ENCODE assay signal across 16 cellular contexts in the genomic region with DNA sequence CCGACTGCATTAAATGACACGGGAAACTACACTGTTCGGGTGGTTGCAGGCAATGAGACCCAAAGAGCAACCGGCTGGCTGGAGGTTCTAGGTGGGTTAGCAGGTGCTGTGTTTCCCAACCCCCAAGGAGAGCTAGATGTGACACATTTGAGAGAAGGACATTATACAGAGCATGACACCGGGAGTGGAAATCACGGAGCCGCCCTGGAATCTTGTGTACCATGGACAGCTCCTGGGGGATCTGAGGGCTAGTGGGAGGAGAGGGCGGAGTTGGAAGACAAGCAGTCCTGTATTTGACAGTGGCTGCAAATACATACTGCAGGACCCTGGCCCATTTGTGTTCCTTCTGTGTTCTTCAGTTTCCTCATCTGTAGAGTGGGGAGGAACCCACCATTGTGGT. TPM values are rescaled to one million over a fixed set of nuclear protein-coding genes. Genes with fewer than 3 reads are reported as not detected.
A peak's percentile ranks its signal among the peaks of the same experiment; 100 is the strongest.
DNase-seq lines count a peak whose midpoint lies in the region; ATAC-seq, FAIRE-seq and TF ChIP-seq lines count a peak whose summit lies in the region.
"Had no signal": no experiment of that assay in that cellular context is flagged by ENCODE, and none has a peak within 500 bp of the region (broad histone marks: within the 10 kb centered on the region; RNA-seq: fewer than 3 reads in every experiment).

No MANE protein-coding gene starts in this region.

- H3K9me3 Mint-ChIP-seq in WTC11 (peaks cover 16% of the 10 kb centered on the region), neural crest cell (no peaks in the 10 kb centered on the region)

- TF ChIP-seq POLR2A in GM12892 (IDR thresholded peaks at IDR 0.05; ENCODE audit: low read depth, low read length): no peak

- H3K36me3 Mint-ChIP-seq in WTC11: no peaks in the 10 kb centered on the region
- no peaks in the 10 kb centered on the region for H3K36me3 Mint-ChIP-seq in neural crest cell (ENCODE audit: low read depth)
- H3K36me3 Mint-ChIP-seq: brain had no signal

- H3K27me3 Mint-ChIP-seq in WTC11 (ENCODE audit: low read depth): peaks cover 30% of the 10 kb centered on the region
- peaks cover 80% of the 10 kb centered on the region for H3K27me3 Mint-ChIP-seq in neural crest cell (ENCODE audit: low read depth)

- FAIRE-seq in GM12892 (lab: Jason Lieb, UNC): no peak

- H3K27ac Mint-ChIP-seq in WTC11 (no peak overlapping the region), neural crest cell (ENCODE audit: unreplicated experiment) (no peak overlapping the region)
- H3K27ac Mint-ChIP-seq: brain had no signal

- peak; percentile 78 for ATAC-seq in WTC11

- TF ChIP-seq EP300 in Ishikawa (IDR thresholded peaks at IDR 0.05; ENCODE audit: borderline replicate concordance): no peak

- DNase-seq in ELR (ENCODE audit: low read depth) (peak; percentile 10), WTC11 (ENCODE audit: low spot score) (peak; percentile 68), neural crest cell (ENCODE audit: low read depth, low spot score) (peak; percentile 50), GM12892 (ENCODE audit: insufficient read length) (no peak), NCI-H1694 (lab: John Stamatoyannopoulos, UW) (no peak), NCI-H2081 treated with DMSO at 0.1 percent for 48 hours (lab: John Stamatoyannopoulos, UW) (no peak)
- DNase-seq: activated T-cell treated with anti-CD3 and anti-CD28 coated beads for 4 hours, DMS153, MM.1S, NCI-H69, T-helper 1 cell, thyroid gland had no signal

- TF ChIP-seq RAD21 in Ishikawa (IDR thresholded peaks at IDR 0.05; ENCODE audit: low read depth): no peak

- no peak for TF ChIP-seq CTCF in WTC11 (IDR thresholded peaks at IDR 0.05)
- TF ChIP-seq CTCF in neural crest cell (conservative IDR thresholded peaks at IDR 0.05): no peak

- H3K4me3 Mint-ChIP-seq in WTC11: no peak overlapping the region
- H3K4me3 Mint-ChIP-seq in neural crest cell: no peak overlapping the region

- H3K4me1 Mint-ChIP-seq in WTC11: no peaks in the 10 kb centered on the region
- no peaks in the 10 kb centered on the region for H3K4me1 Mint-ChIP-seq in neural crest cell
- H3K4me1 Mint-ChIP-seq: brain had no signal

- POLR2A ChIA-PET in WTC11 (lab: Charles Lee): interaction anchor here (0.6 kb wide), 1 partner anchor 1144 kb away, joined by 3 read pairs; no protein-coding TSS in a partner anchor

- CTCF ChIA-PET in WTC11 (lab: Charles Lee): interaction anchor here (0.6 to 3.4 kb wide), 6 partner anchors 16 to 180 kb away, joined by 3 to 18 read pairs (median 4); no protein-coding TSS in a partner anchor

TF ChIP-seq in Ishikawa, 13 proteins besides CTCF, POLR2A, EP300 and RAD21:
- TF ChIP-seq, protein P1, sequence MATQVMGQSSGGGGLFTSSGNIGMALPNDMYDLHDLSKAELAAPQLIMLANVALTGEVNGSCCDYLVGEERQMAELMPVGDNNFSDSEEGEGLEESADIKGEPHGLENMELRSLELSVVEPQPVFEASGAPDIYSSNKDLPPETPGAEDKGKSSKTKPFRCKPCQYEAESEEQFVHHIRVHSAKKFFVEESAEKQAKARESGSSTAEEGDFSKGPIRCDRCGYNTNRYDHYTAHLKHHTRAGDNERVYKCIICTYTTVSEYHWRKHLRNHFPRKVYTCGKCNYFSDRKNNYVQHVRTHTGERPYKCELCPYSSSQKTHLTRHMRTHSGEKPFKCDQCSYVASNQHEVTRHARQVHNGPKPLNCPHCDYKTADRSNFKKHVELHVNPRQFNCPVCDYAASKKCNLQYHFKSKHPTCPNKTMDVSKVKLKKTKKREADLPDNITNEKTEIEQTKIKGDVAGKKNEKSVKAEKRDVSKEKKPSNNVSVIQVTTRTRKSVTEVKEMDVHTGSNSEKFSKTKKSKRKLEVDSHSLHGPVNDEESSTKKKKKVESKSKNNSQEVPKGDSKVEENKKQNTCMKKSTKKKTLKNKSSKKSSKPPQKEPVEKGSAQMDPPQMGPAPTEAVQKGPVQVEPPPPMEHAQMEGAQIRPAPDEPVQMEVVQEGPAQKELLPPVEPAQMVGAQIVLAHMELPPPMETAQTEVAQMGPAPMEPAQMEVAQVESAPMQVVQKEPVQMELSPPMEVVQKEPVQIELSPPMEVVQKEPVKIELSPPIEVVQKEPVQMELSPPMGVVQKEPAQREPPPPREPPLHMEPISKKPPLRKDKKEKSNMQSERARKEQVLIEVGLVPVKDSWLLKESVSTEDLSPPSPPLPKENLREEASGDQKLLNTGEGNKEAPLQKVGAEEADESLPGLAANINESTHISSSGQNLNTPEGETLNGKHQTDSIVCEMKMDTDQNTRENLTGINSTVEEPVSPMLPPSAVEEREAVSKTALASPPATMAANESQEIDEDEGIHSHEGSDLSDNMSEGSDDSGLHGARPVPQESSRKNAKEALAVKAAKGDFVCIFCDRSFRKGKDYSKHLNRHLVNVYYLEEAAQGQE (IDR thresholded peaks at IDR 0.05; ENCODE audit: low read depth): peak; percentile 93
- TF ChIP-seq, protein P2, sequence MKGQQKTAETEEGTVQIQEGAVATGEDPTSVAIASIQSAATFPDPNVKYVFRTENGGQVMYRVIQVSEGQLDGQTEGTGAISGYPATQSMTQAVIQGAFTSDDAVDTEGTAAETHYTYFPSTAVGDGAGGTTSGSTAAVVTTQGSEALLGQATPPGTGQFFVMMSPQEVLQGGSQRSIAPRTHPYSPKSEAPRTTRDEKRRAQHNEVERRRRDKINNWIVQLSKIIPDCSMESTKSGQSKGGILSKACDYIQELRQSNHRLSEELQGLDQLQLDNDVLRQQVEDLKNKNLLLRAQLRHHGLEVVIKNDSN (IDR thresholded peaks at IDR 0.05): no peak
- TF ChIP-seq FOXM1 (IDR thresholded peaks at IDR 0.05; ENCODE audit: borderline replicate concordance, low read depth) (no peak), TAF1 (IDR thresholded peaks at IDR 0.05; ENCODE audit: low read depth) (no peak), CEBPB (IDR thresholded peaks at IDR 0.05) (no peak), TCF12 (IDR thresholded peaks at IDR 0.05; ENCODE audit: low read depth) (no peak), TEAD4 (IDR thresholded peaks at IDR 0.05) (peak; percentile 29; the same call in 1 of the 2 replicates), EGR1 (IDR thresholded peaks at IDR 0.05) (no peak)
TF ChIP-seq in Ishikawa: peak in this region for 2.

TF ChIP-seq in WTC11, 78 proteins besides CTCF, POLR2A, EP300 and RAD21 (continues in another document):
- TF ChIP-seq, protein P3, sequence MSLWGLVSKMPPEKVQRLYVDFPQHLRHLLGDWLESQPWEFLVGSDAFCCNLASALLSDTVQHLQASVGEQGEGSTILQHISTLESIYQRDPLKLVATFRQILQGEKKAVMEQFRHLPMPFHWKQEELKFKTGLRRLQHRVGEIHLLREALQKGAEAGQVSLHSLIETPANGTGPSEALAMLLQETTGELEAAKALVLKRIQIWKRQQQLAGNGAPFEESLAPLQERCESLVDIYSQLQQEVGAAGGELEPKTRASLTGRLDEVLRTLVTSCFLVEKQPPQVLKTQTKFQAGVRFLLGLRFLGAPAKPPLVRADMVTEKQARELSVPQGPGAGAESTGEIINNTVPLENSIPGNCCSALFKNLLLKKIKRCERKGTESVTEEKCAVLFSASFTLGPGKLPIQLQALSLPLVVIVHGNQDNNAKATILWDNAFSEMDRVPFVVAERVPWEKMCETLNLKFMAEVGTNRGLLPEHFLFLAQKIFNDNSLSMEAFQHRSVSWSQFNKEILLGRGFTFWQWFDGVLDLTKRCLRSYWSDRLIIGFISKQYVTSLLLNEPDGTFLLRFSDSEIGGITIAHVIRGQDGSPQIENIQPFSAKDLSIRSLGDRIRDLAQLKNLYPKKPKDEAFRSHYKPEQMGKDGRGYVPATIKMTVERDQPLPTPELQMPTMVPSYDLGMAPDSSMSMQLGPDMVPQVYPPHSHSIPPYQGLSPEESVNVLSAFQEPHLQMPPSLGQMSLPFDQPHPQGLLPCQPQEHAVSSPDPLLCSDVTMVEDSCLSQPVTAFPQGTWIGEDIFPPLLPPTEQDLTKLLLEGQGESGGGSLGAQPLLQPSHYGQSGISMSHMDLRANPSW (CRISPR knock-in tag; conservative IDR thresholded peaks at IDR 0.05; ENCODE audit: low read depth): no peak
- TF ChIP-seq, protein P2 (CRISPR knock-in tag; IDR thresholded peaks at IDR 0.05): peak; percentile 40; the same call in 1 of the 2 replicates
- TF ChIP-seq, protein P4, sequence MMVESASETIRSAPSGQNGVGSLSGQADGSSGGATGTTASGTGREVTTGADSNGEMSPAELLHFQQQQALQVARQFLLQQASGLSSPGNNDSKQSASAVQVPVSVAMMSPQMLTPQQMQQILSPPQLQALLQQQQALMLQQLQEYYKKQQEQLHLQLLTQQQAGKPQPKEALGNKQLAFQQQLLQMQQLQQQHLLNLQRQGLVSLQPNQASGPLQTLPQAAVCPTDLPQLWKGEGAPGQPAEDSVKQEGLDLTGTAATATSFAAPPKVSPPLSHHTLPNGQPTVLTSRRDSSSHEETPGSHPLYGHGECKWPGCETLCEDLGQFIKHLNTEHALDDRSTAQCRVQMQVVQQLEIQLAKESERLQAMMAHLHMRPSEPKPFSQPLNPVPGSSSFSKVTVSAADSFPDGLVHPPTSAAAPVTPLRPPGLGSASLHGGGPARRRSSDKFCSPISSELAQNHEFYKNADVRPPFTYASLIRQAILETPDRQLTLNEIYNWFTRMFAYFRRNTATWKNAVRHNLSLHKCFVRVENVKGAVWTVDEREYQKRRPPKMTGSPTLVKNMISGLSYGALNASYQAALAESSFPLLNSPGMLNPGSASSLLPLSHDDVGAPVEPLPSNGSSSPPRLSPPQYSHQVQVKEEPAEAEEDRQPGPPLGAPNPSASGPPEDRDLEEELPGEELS (CRISPR knock-in tag; IDR thresholded peaks at IDR 0.05): no peak
- peak; percentile 65; the same call in 1 of the 2 replicates for TF ChIP-seq SMAD3 (CRISPR knock-in tag; IDR thresholded peaks at IDR 0.05; ENCODE audit: borderline replicate concordance)
- TF ChIP-seq, protein P5, sequence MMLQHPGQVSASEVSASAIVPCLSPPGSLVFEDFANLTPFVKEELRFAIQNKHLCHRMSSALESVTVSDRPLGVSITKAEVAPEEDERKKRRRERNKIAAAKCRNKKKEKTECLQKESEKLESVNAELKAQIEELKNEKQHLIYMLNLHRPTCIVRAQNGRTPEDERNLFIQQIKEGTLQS (CRISPR knock-in tag; conservative IDR thresholded peaks at IDR 0.05): no peak

RNA-seq across cellular contexts. Expression of a gene that starts 2.3 kb away (rescaled TPM):
- not detected in 3 replicates for total RNA-seq in WTC11 (2021)
- total RNA-seq in neural crest cell: not detected in 2 replicates
- not detected for polyA plus RNA-seq in GM12892 (2012; ENCODE audit: missing spikeins)
- total RNA-seq: fibroblast of lung, osteoblast, thyroid gland had no signal
- polyA plus RNA-seq: fibroblast of lung had no signal

RNA-seq across cellular contexts. Expression of a gene that starts 21.0 kb away (rescaled TPM):
- not detected in 3 replicates for total RNA-seq in WTC11 (2021)
- not detected in 2 replicates for total RNA-seq in neural crest cell
- not detected for polyA plus RNA-seq in GM12892 (2012; ENCODE audit: missing spikeins)
- total RNA-seq: fibroblast of lung had no signal
- polyA plus RNA-seq: fibroblast of lung had no signal

RNA-seq across cellular contexts. Expression of a gene that starts 22.3 kb away (rescaled TPM):
- total RNA-seq in WTC11 (2021) (not detected in 3 replicates), neural crest cell (not detected in 2 replicates)
- not detected for polyA plus RNA-seq in GM12892 (2012; ENCODE audit: missing spikeins)
- total RNA-seq: fibroblast of lung, osteoblast had no signal
- polyA plus RNA-seq: fibroblast of lung had no signal

RNA-seq across cellular contexts. Expression of a gene that starts 50.9 kb away (rescaled TPM):
- 0.25 to 0.57 TPM (median 0.37 TPM) in 3 replicates for total RNA-seq in WTC11 (2021)
- total RNA-seq in neural crest cell: not detected in 2 replicates
- polyA plus RNA-seq in GM12892 (2012; ENCODE audit: missing spikeins): 1.00 TPM
- total RNA-seq: fibroblast of lung, osteoblast, thyroid gland had no signal
- polyA plus RNA-seq: fibroblast of lung had no signal

Comparison
In these comparisons a context has a peak if more than half of its experiments do, and no peak if none do; other contexts are left out.
1. DNase-seq: peak in ELR (single experiment), WTC11 (single experiment) and neural crest cell (single experiment); none in GM12892 (single experiment), NCI-H1694 (single experiment) and NCI-H2081 treated with DMSO at 0.1 percent for 48 hours (single experiment).